In the genomic region with DNA sequence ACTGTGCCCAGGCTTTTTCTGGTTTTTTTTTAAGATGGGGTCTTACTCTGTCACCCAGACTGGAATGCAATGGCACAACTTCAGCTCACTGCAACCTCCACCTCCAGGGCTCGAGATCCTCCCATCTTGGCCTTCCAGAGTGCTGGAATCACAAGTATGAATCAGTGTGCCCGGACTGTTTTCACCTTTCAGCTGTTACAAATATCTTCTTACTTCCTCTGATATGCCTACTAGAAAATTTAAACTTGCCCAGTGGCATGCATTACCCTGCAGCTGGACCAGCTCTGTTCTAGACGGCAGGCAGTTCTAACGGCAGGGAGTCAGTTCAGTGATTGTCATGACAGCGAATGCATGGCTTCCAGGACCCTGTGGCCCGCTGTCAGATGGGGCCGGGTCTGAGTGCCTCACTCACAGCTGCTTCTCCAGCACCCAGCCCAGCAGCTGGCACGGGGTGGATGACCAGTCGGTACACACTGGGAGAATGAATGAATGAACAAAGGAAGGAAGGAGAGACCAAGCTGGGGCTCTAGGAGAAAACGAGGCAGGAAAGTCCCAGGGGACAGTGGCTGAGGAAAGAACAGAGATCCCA, we compare ENCODE assay signal across 12 cellular contexts. TPM values are rescaled to one million over a fixed set of nuclear protein-coding genes. Genes with fewer than 3 reads are reported as not detected.
DNase-seq lines count a peak whose midpoint lies in the region; ATAC-seq, FAIRE-seq and TF ChIP-seq lines count a peak whose summit lies in the region.
"Had no signal": no experiment of that assay in that cellular context is flagged by ENCODE, and none has a peak within 500 bp of the region (broad histone marks: within the 10 kb centered on the region; RNA-seq: fewer than 3 reads in every experiment).

No MANE protein-coding gene starts in this region.

- H3K4me1 Mint-ChIP-seq in GM23338, result peaks cover 32% of the 10 kb centered on the region

- CTCF ChIA-PET in A549 (lab: Yijun Ruan, JAX), result interaction anchor here (1.1 to 1.3 kb wide), 2 partner anchors 15 to 218 kb away, joined by 3 to 4 read pairs; no protein-coding TSS in a partner anchor
- CTCF ChIA-PET in K562 (lab: Yijun Ruan, JAX; ENCODE audit: low intra/inter-chr PET ratio), result no interaction called here

- H3K27ac ChIP-seq in A549, result peak overlapping the region; percentile 31 to 79; a peak in 3 of 6 replicates
- 0 out of 2 replicates have a peak overlapping the region, but pooled peaks have one; percentile 9 for H3K27ac ChIP-seq in GM23338 (ENCODE audit: low read depth)
- no peak overlapping the region for H3K27ac ChIP-seq in K562 (ENCODE audit: extremely low read depth, low read depth, low read length)
- H3K27ac ChIP-seq in psoas muscle, result no peak overlapping the region

- H3K9me3 Mint-ChIP-seq in GM23338, result no peaks in the 10 kb centered on the region
- H3K9me3 Mint-ChIP-seq: activated CD4-positive, alpha-beta memory T cell treated with anti-CD3 and anti-CD28 coated beads for 36 hours; activated T-helper 1 cell treated with anti-CD3 and anti-CD28 coated beads, Interleukin-12 subunit alpha, Interleukin-12 subunit beta, Interleukin-2, Interleukin-4 antibody, amounts not matched to agents 30 ng/mL and 10 ng/mL and 1 ng/mL, durations not matched to agents 14 hours and 24 hours and 36 hours; stimulated activated naive CD8-positive, alpha-beta T cell treated with anti-CD3 and anti-CD28 coated beads, Interleukin-15, amount 100 ng/mL, for 72 hours had no signal

- H3K4me2 ChIP-seq in A549 (0 out of 3 replicates have a peak overlapping the region, but pooled peaks have one; percentile 18), GM23338 (peak overlapping the region; percentile 26; the same call in 1 of the 2 replicates), K562 (ENCODE audit: insufficient read depth, low read length) (no peak overlapping the region)

- no peaks in the 10 kb centered on the region for H3K36me3 ChIP-seq in GM23338 (ENCODE audit: insufficient read depth)
- H3K36me3 ChIP-seq in K562 (ENCODE audit: control insufficient read depth, insufficient read depth, low read length), result no peaks in the 10 kb centered on the region
- H3K36me3 ChIP-seq in mucosa of descending colon (ENCODE audit: low read depth), result no peaks in the 10 kb centered on the region
- no peaks in the 10 kb centered on the region for H3K36me3 ChIP-seq in psoas muscle (ENCODE audit: insufficient read depth in 1 of 2, low read depth in 1 of 2)

- H3K9me1 ChIP-seq in K562 (ENCODE audit: control insufficient read depth, insufficient read depth, low read length), result no peaks in the 10 kb centered on the region

- H3K9ac ChIP-seq in K562 (ENCODE audit: insufficient read depth in 1 of 2, low read depth in 2 of 2, low read length in 2 of 2), result no peak overlapping the region; a peak in 1 of 4 replicates

- H3K4me1 ChIP-seq in A549 (peaks cover 41% of the 10 kb centered on the region), GM23338 (ENCODE audit: insufficient read depth) (peaks cover 17% of the 10 kb centered on the region; the same call in 1 of the 2 replicates), K562 (replicated peaks in 1 of 2; ENCODE audit: control insufficient read depth in 2 of 2, insufficient read depth in 2 of 2, low read length in 2 of 2) (peaks cover 30 to 35% of the 10 kb centered on the region in 2 experiments), mucosa of descending colon (ENCODE audit: low read depth) (peaks cover 24% of the 10 kb centered on the region), psoas muscle (peaks cover 5% of the 10 kb centered on the region)

- intact Hi-C loops in K562 (cut with micrococcal nuclease), result no loop called here
- intact Hi-C loops in mucosa of descending colon (cut with DNase I, micrococcal nuclease), result no loop called here
- intact Hi-C loops in psoas muscle (cut with DNase I), result no loop called here

- DNase-seq in A549 (ENCODE audit: low read depth in 1 of 2, low spot score in 1 of 2) (no peak), GM23338 (ENCODE audit: low spot score) (no peak), K562 (ENCODE audit: extremely low read depth in 1 of 4, low spot score in 3 of 4) (no peak), mucosa of descending colon (peak in 2 of 3 donors; percentile 38 to 45), psoas muscle (no peak)
- DNase-seq: NCI-H187; stimulated activated naive CD8-positive, alpha-beta T cell treated with anti-CD3 and anti-CD28 coated beads, Interleukin-15, amount 100 ng/mL, for 72 hours had no signal

- WGBS in A549 (ENCODE audit: missing lambda C conversion rate), result 64% methylated on average over 10 of the region's 10 CpGs
- 62% methylated on average over 10 of the region's 10 CpGs for WGBS in K562 (ENCODE audit: insufficient coverage, low coverage, missing lambda C conversion rate)
- 31 to 46% (median 40%) methylated on average over 10 of the region's 10 CpGs for WGBS in psoas muscle, 3 donors

- no peak overlapping the region for H3K4me3 ChIP-seq in A549
- no peak overlapping the region for H3K4me3 ChIP-seq in GM23338
- no peak overlapping the region for H3K4me3 ChIP-seq in K562
- no peak overlapping the region for H3K4me3 ChIP-seq in mucosa of descending colon
- no peak overlapping the region for H3K4me3 ChIP-seq in psoas muscle

- TF ChIP-seq RAD21 in A549 (conservative IDR thresholded peaks at IDR 0.05 in 1 of 2, IDR thresholded peaks at IDR 0.05 in 1 of 2), result no peak
- TF ChIP-seq RAD21 in K562 (CRISPR knock-in tag; conservative IDR thresholded peaks at IDR 0.05 in 1 of 2, IDR thresholded peaks at IDR 0.05 in 1 of 2), result no peak

- TF ChIP-seq EP300 in A549 (IDR thresholded peaks at IDR 0.05) (no peak), K562 (IDR thresholded peaks at IDR 0.05; ENCODE audit: low read length) (no peak)

- H3K9me3 ChIP-seq in A549, result no peaks in the 10 kb centered on the region
- H3K9me3 ChIP-seq in K562 (replicated peaks; ENCODE audit: control insufficient read depth, insufficient read depth, low read depth, low read length), result no peaks in the 10 kb centered on the region
- H3K9me3 ChIP-seq in mucosa of descending colon, result no peaks in the 10 kb centered on the region
- H3K9me3 ChIP-seq in psoas muscle, result no peaks in the 10 kb centered on the region

- in situ Hi-C loops in K562 (cut with MboI), result no loop called here

- no peaks in the 10 kb centered on the region for H3K27me3 ChIP-seq in GM23338 (ENCODE audit: insufficient read depth)
- no peaks in the 10 kb centered on the region for H3K27me3 ChIP-seq in K562 (ENCODE audit: control insufficient read depth in 2 of 2, insufficient read depth in 2 of 2, low read length in 2 of 2)
- peaks cover 0 to 2% (median 0%) of the 10 kb centered on the region in 3 donors for H3K27me3 ChIP-seq in psoas muscle (ENCODE audit: insufficient read depth in 3 of 3, low read length in 2 of 3)

- BruUV-seq in K562 (replicated peaks; lab: Mats Ljungman, UMichigan), result no TSS peak

- FAIRE-seq in A549 (lab: Jason Lieb, UNC), result no peak
- FAIRE-seq in K562 (lab: Jason Lieb, UNC), result no peak

- peaks cover 18% of the 10 kb centered on the region for H3K27me3 Mint-ChIP-seq in GM23338 (ENCODE audit: insufficient read depth, low read depth, poor library complexity)
- H3K27me3 Mint-ChIP-seq: activated CD4-positive, alpha-beta memory T cell treated with anti-CD3 and anti-CD28 coated beads for 36 hours; stimulated activated naive CD8-positive, alpha-beta T cell treated with anti-CD3 and anti-CD28 coated beads, Interleukin-15, amount 100 ng/mL, for 72 hours had no signal

- H3K4me3 Mint-ChIP-seq in GM23338, result no peak overlapping the region
- H3K4me3 Mint-ChIP-seq: activated CD4-positive, alpha-beta memory T cell treated with anti-CD3 and anti-CD28 coated beads for 36 hours; activated T-helper 1 cell treated with anti-CD3 and anti-CD28 coated beads, Interleukin-12 subunit alpha, Interleukin-12 subunit beta, Interleukin-2, Interleukin-4 antibody, amounts not matched to agents 30 ng/mL and 10 ng/mL and 1 ng/mL, durations not matched to agents 14 hours and 24 hours and 36 hours; stimulated activated naive CD8-positive, alpha-beta T cell treated with anti-CD3 and anti-CD28 coated beads, Interleukin-15, amount 100 ng/mL, for 72 hours had no signal

- H4K20me1 ChIP-seq in GM23338 (replicated peaks; ENCODE audit: insufficient read depth), result no peaks in the 10 kb centered on the region
- H4K20me1 ChIP-seq in K562 (replicated peaks; ENCODE audit: control insufficient read depth, insufficient read depth, low read length), result no peaks in the 10 kb centered on the region

- TF ChIP-seq CTCF in A549 (IDR thresholded peaks at IDR 0.05) (no peak), GM23338 (conservative IDR thresholded peaks at IDR 0.05; ENCODE audit: low read depth in 2 of 2) (no peak), K562 (IDR thresholded peaks at IDR 0.05 in 2 of 3, conservative IDR thresholded peaks at IDR 0.05 in 1 of 3; ENCODE audit: insufficient read depth in 2 of 3, low read depth in 1 of 3, low read length in 3 of 3) (no peak), mucosa of descending colon (IDR thresholded peaks at IDR 0.05) (no peak), psoas muscle (IDR thresholded peaks at IDR 0.05) (no peak)

- ATAC-seq in A549, result no peak; a peak in 1 of 6 replicates
- ATAC-seq in GM23338, result peak; percentile 14; the same call in 2 of the 3 replicates
- no peak for ATAC-seq in K562
- no peak for ATAC-seq in mucosa of descending colon
- no peak for ATAC-seq in GM18520 (IDR thresholded peaks at IDR 0.05; ENCODE audit: unreplicated experiment)
- no peak for ATAC-seq in HG02938 (IDR thresholded peaks at IDR 0.05; ENCODE audit: unreplicated experiment)
- ATAC-seq in psoas muscle, result no peak
- ATAC-seq in HG02970 (IDR thresholded peaks at IDR 0.05; ENCODE audit: low FRiP score, unreplicated experiment), result no peak

- H3K27ac Mint-ChIP-seq in GM23338, result peak overlapping the region; percentile 83
- H3K27ac Mint-ChIP-seq: activated CD4-positive, alpha-beta memory T cell treated with anti-CD3 and anti-CD28 coated beads for 36 hours; activated T-helper 1 cell treated with anti-CD3 and anti-CD28 coated beads, Interleukin-12 subunit alpha, Interleukin-12 subunit beta, Interleukin-2, Interleukin-4 antibody, amounts not matched to agents 30 ng/mL and 10 ng/mL and 1 ng/mL, durations not matched to agents 14 hours and 24 hours and 36 hours; stimulated activated naive CD8-positive, alpha-beta T cell treated with anti-CD3 and anti-CD28 coated beads, Interleukin-15, amount 100 ng/mL, for 72 hours had no signal

- 0 out of 2 replicates have a peak, but pooled peaks cover 14% of the 10 kb centered on the region for H3F3A ChIP-seq in GM23338 (replicated peaks; ENCODE audit: low read depth)

- H3K79me2 ChIP-seq in GM23338 (replicated peaks; ENCODE audit: insufficient read depth) (no peaks in the 10 kb centered on the region), K562 (ENCODE audit: control insufficient read depth, insufficient read depth, low read length) (no peaks in the 10 kb centered on the region)

- H3K36me3 Mint-ChIP-seq in GM23338 (ENCODE audit: low read depth), result no peaks in the 10 kb centered on the region
- H3K36me3 Mint-ChIP-seq: activated CD4-positive, alpha-beta memory T cell treated with anti-CD3 and anti-CD28 coated beads for 36 hours had no signal

- H3K9me2 ChIP-seq in GM23338 (ENCODE audit: insufficient read depth), result no peaks in the 10 kb centered on the region

- H2AFZ ChIP-seq in GM23338 (no peak overlapping the region), K562 (ENCODE audit: low read depth, low read length) (no peak overlapping the region)

- no peak for TF ChIP-seq POLR2A in A549 (IDR thresholded peaks at IDR 0.05; ENCODE audit: low read length)
- TF ChIP-seq POLR2A in K562 (conservative IDR thresholded peaks at IDR 0.05), result no peak

- POLR2A ChIA-PET in A549 (lab: Yijun Ruan, JAX), result interaction anchor here (0.9 to 1.4 kb wide), 2 partner anchors 25 to 28 kb away, joined by 3 read pairs; a partner anchor contains a TSS
- POLR2A ChIA-PET in K562 (lab: Yijun Ruan, JAX), result interaction anchor here (0.6 kb wide), 2 partner anchors 84 to 373 kb away, joined by 3 to 4 read pairs; no protein-coding TSS in a partner anchor

RNA-seq across cellular contexts. Expression of a gene that starts 28.0 kb away (rescaled TPM):
- 197 and 216 TPM in 2 replicates for polyA plus RNA-seq in A549 (2011; rRNA removed)
- 250 and 441 TPM in 2 replicates for polyA plus RNA-seq in A549 (2012; cell fraction: cytosol; rRNA removed)
- polyA plus RNA-seq in A549 (2012; cell fraction: nucleus; rRNA removed), result 173 and 229 TPM in 2 replicates
- 197 to 227 TPM (median 218 TPM) in 3 replicates for polyA plus RNA-seq in A549 (2017; fragmentation: RNase III; extraction: RNeasy Plus Mini Kit Qiagen cat#74134 plus additional on column Dnase treatment)
- 215 and 242 TPM in 2 replicates for polyA minus RNA-seq in A549 (2011; rRNA and poly(A)+ RNA removed)
- total RNA-seq in GM23338 (2014; rRNA removed; shearing (Covaris generic)), result 131 and 139 TPM in 2 replicates
- polyA plus RNA-seq in GM23338 (2016; fragmentation: Nextera tagmentation; extraction: Ambion mirVana), result 147 and 158 TPM in 2 replicates
- total RNA-seq in K562 (2011; cell fraction: chromatin; rRNA removed; ENCODE audit: low replicate concordance), result 1.8 and 3.5 TPM in 2 replicates
- 1.3 and 2.8 TPM in 2 replicates for total RNA-seq in K562 (2011; cell fraction: nucleolus; rRNA removed)
- 1.2 and 3.2 TPM in 2 replicates for total RNA-seq in K562 (2011; cell fraction: nucleoplasm; rRNA removed)
- 4.1 and 6.2 TPM in 2 replicates for total RNA-seq in K562 (2014; rRNA removed)
- 7.5 and 10.0 TPM in 2 replicates for total RNA-seq in K562 (2014; rRNA removed; fragmentation: Illumina TruSeq; extraction: Trizol)
- 11.1 and 11.9 TPM in 2 replicates for total RNA-seq in K562 (2015; rRNA removed; fragmentation: Illumina TruSeq; extraction: Trizol)
- 10.8 and 13.9 TPM in 2 replicates for total RNA-seq in K562 (2021)
- polyA plus RNA-seq in K562 (2011; rRNA removed), result 4.4 and 7.8 TPM in 2 replicates
- polyA plus RNA-seq in K562 (2011; cell fraction: cytosol; rRNA removed), result 15.6 and 16.4 TPM in 2 replicates
- polyA plus RNA-seq in K562 (2011; cell fraction: nucleus; rRNA removed), result 4.4 and 4.7 TPM in 2 replicates
- 14.5 and 40.7 TPM in 2 replicates for polyA plus RNA-seq in K562 (2012)
- polyA plus RNA-seq in K562 (2014; fragmentation: Illumina TruSeq; extraction: Trizol), result 14.1 and 14.8 TPM in 2 replicates
- 10 to 100 TPM; 14.9 to 17.8 TPM for polyA plus RNA-seq in K562 (2014; fragmentation: Nextera tagmentation; extraction: Ambion mirVana)
- polyA plus RNA-seq in K562 (2014; rRNA removed), result 4.9 and 6.8 TPM in 2 replicates
- polyA minus RNA-seq in K562 (2011; rRNA and poly(A)+ RNA removed), result 2.9 and 3.1 TPM in 2 replicates
- 2.1 and 4.6 TPM in 2 replicates for polyA minus RNA-seq in K562 (2011; cell fraction: cytosol; rRNA and poly(A)+ RNA removed)
- 1.2 and 2.2 TPM in 2 replicates for polyA minus RNA-seq in K562 (2011; cell fraction: nucleus; rRNA and poly(A)+ RNA removed)
- 100 to 1,000 TPM; 140 to 308 (median 246) TPM for total RNA-seq in mucosa of descending colon
- 10 to 100 TPM in 3 of 4 donors, 1 to 10 TPM in 1; 8.5 to 60.2 (median 18.5) TPM for total RNA-seq in psoas muscle
- polyA plus RNA-seq in psoas muscle, result 10 to 100 TPM in 2 of 3 donors, 1 to 10 TPM in 1; 5.0 to 33.1 (median 21.5) TPM

RNA-seq across cellular contexts. Expression of a gene that starts 53.6 kb away (rescaled TPM):
- polyA plus RNA-seq in A549 (2011; rRNA removed) (6.3 and 6.7 TPM in 2 replicates), A549 (2017; fragmentation: RNase III; extraction: RNeasy Plus Mini Kit Qiagen cat#74134 plus additional on column Dnase treatment) (8.9 to 10.7 TPM (median 9.7 TPM) in 3 replicates), GM23338 (2016; fragmentation: Nextera tagmentation; extraction: Ambion mirVana) (19.0 and 20.5 TPM in 2 replicates), K562 (2011; rRNA removed) (2.2 and 2.3 TPM in 2 replicates), K562 (2014; fragmentation: Illumina TruSeq; extraction: Trizol) (1.9 and 2.6 TPM in 2 replicates), K562 (2014; fragmentation: Nextera tagmentation; extraction: Ambion mirVana) (under 1 TPM; 0.07 to 0.22 TPM), K562 (2014; rRNA removed) (1.9 and 2.5 TPM in 2 replicates), psoas muscle (100 to 1,000 TPM in 2 of 3 donors, 10 to 100 TPM in 1; 56.9 to 152 (median 107) TPM)
- 5.9 and 8.5 TPM in 2 replicates for polyA plus RNA-seq in A549 (2012; cell fraction: cytosol; rRNA removed)
- 3.6 and 5.0 TPM in 2 replicates for polyA plus RNA-seq in A549 (2012; cell fraction: nucleus; rRNA removed)
- 4.3 and 4.4 TPM in 2 replicates for polyA minus RNA-seq in A549 (2011; rRNA and poly(A)+ RNA removed)
- 62.6 and 63.3 TPM in 2 replicates for total RNA-seq in GM23338 (2014; rRNA removed; shearing (Covaris generic))
- total RNA-seq in K562 (2011; cell fraction: chromatin; rRNA removed; ENCODE audit: low replicate concordance), result 0.81 and 2.2 TPM in 2 replicates
- total RNA-seq in K562 (2011; cell fraction: nucleolus; rRNA removed), result 1.7 and 2.0 TPM in 2 replicates
- total RNA-seq in K562 (2011; cell fraction: nucleoplasm; rRNA removed), result 1.8 and 2.4 TPM in 2 replicates
- total RNA-seq in K562 (2014; rRNA removed) (1.4 and 2.4 TPM in 2 replicates), K562 (2014; rRNA removed; fragmentation: Illumina TruSeq; extraction: Trizol) (1.5 and 1.6 TPM in 2 replicates), K562 (2015; rRNA removed; fragmentation: Illumina TruSeq; extraction: Trizol) (2.8 and 3.0 TPM in 2 replicates), K562 (2021) (2.0 and 2.9 TPM in 2 replicates), mucosa of descending colon (10 to 100 TPM in 1 of 3 donors, 1 to 10 TPM in 2; 2.3 to 22.1 (median 4.2) TPM), psoas muscle (100 to 1,000 TPM in 2 of 4 donors, 10 to 100 TPM in 2; 30.3 to 113 (median 83.8) TPM)
- 2.3 and 2.9 TPM in 2 replicates for polyA plus RNA-seq in K562 (2011; cell fraction: cytosol; rRNA removed)
- polyA plus RNA-seq in K562 (2011; cell fraction: nucleus; rRNA removed), result 1.2 and 2.1 TPM in 2 replicates
- polyA plus RNA-seq in K562 (2012), result 3.0 and 3.7 TPM in 2 replicates
- polyA minus RNA-seq in K562 (2011; rRNA and poly(A)+ RNA removed), result 1.4 TPM in 2 replicates
- polyA minus RNA-seq in K562 (2011; cell fraction: cytosol; rRNA and poly(A)+ RNA removed), result 0.67 and 1.7 TPM in 2 replicates
- polyA minus RNA-seq in K562 (2011; cell fraction: nucleus; rRNA and poly(A)+ RNA removed), result 0.94 and 2.0 TPM in 2 replicates

Comparison
In these comparisons a context has a peak if more than half of its experiments do, and no peak if none do; other contexts are left out.
1. DNase-seq: peak in mucosa of descending colon (2 of 3); none in A549 (0 of 2), GM23338 (single experiment), K562 (0 of 4) and psoas muscle (0 of 2).
2. H3K27ac ChIP-seq: peak in A549 (2 of 2) and GM23338 (single experiment); none in K562 (single experiment) and psoas muscle (single experiment).